Comparison of ENCODE assay signal across 10 cellular contexts in genomic region chr16:67552476-67552875, GRCh38. TPM values are rescaled to one million over a fixed set of nuclear protein-coding genes. Genes with fewer than 3 reads are reported as not detected.
DNase-seq lines count a peak whose midpoint lies in the region; TF ChIP-seq lines count a peak whose summit lies in the region.
"Had no signal": no experiment of that assay in that cellular context is flagged by ENCODE, and none has a peak within 500 bp of the region (broad histone marks: within the 10 kb centered on the region; RNA-seq: fewer than 3 reads in every experiment).

No MANE protein-coding gene starts in this region.

- H3K9me3 ChIP-seq in WERI-Rb-1 (ENCODE audit: severe bottlenecking): no peaks in the 10 kb centered on the region
- H3K9me3 ChIP-seq in iPS-15b (ENCODE audit: control insufficient read depth, insufficient read depth, low read length): no peaks in the 10 kb centered on the region

- peaks cover 67% of the 10 kb centered on the region for H3K4me1 Mint-ChIP-seq in activated naive CD4-positive, alpha-beta T cell treated with anti-CD3 and anti-CD28 coated beads, Interleukin-2, amount 50 U/mL, for 24 hours
- peaks cover 15% of the 10 kb centered on the region for H3K4me1 Mint-ChIP-seq in type B pancreatic cell (ENCODE audit: unreplicated experiment)

- peak overlapping the region; percentile 47 for H3K9ac ChIP-seq in iPS-15b (ENCODE audit: low read depth, low read length)

- no peak overlapping the region for H3K27ac ChIP-seq in WERI-Rb-1
- H3K27ac ChIP-seq: epithelial cell of prostate had no signal

- H3K4me3 Mint-ChIP-seq in activated naive CD4-positive, alpha-beta T cell treated with anti-CD3 and anti-CD28 coated beads, Interleukin-2, amount 50 U/mL, for 24 hours: peak overlapping the region; percentile 47
- no peak overlapping the region for H3K4me3 Mint-ChIP-seq in type B pancreatic cell

- no peaks in the 10 kb centered on the region for H3K27me3 Mint-ChIP-seq in activated naive CD4-positive, alpha-beta T cell treated with anti-CD3 and anti-CD28 coated beads, Interleukin-2, amount 50 U/mL, for 24 hours
- no peaks in the 10 kb centered on the region for H3K27me3 Mint-ChIP-seq in type B pancreatic cell

- H3K4me3 ChIP-seq in WERI-Rb-1 (ENCODE audit: low read depth, low read length) (no peak overlapping the region), iPS-15b (ENCODE audit: low read depth, low read length) (no peak overlapping the region)

- H3K36me3 ChIP-seq in WERI-Rb-1 (peaks cover 10% of the 10 kb centered on the region), iPS-15b (ENCODE audit: control insufficient read depth, insufficient read depth, low read length) (peaks cover 7% of the 10 kb centered on the region)

- H3K27ac Mint-ChIP-seq in activated naive CD4-positive, alpha-beta T cell treated with anti-CD3 and anti-CD28 coated beads, Interleukin-2, amount 50 U/mL, for 24 hours: peak overlapping the region; percentile 93
- H3K27ac Mint-ChIP-seq in type B pancreatic cell: peak overlapping the region; percentile 12

- no peaks in the 10 kb centered on the region for H3K9me3 Mint-ChIP-seq in activated naive CD4-positive, alpha-beta T cell treated with anti-CD3 and anti-CD28 coated beads, Interleukin-2, amount 50 U/mL, for 24 hours
- H3K9me3 Mint-ChIP-seq in type B pancreatic cell: no peaks in the 10 kb centered on the region

- H3K4me1 ChIP-seq in iPS-15b (ENCODE audit: control insufficient read depth, insufficient read depth, low read length): no peaks in the 10 kb centered on the region

- H3K27me3 ChIP-seq in WERI-Rb-1 (ENCODE audit: insufficient read depth, low read depth, severe bottlenecking) (no peaks in the 10 kb centered on the region), iPS-15b (ENCODE audit: control insufficient read depth, insufficient read depth, low read length) (no peaks in the 10 kb centered on the region)

- no peak for DNase-seq in activated naive CD4-positive, alpha-beta T cell treated with anti-CD3 and anti-CD28 coated beads, Interleukin-2, amount 50 U/mL, for 16 hours
- DNase-seq in WERI-Rb-1 (peak; percentile 50), type B pancreatic cell (ENCODE audit: extremely low spot score, unreplicated experiment) (no peak), NCI-H1436 treated with DMSO at 0.1 percent for 48 hours (lab: John Stamatoyannopoulos, UW) (no peak), medulla oblongata (ENCODE audit: extremely low spot score) (no peak), NCI-H526 treated with DMSO at 0.1 percent for 48 hours (lab: John Stamatoyannopoulos, UW) (no peak)
- DNase-seq: stimulated activated CD4-positive, alpha-beta T cell treated with anti-CD3 and anti-CD28 coated beads, Interleukin-12 subunit alpha, Interleukin-12 subunit beta, amount 100 ng/mL, for 4 hours had no signal

- H3K36me3 Mint-ChIP-seq in activated naive CD4-positive, alpha-beta T cell treated with anti-CD3 and anti-CD28 coated beads, Interleukin-2, amount 50 U/mL, for 24 hours: peaks cover 1% of the 10 kb centered on the region
- no peaks in the 10 kb centered on the region for H3K36me3 Mint-ChIP-seq in type B pancreatic cell

- TF ChIP-seq CTCF in WERI-Rb-1 (IDR thresholded peaks at IDR 0.05; ENCODE audit: low read depth, low read length) (no peak), type B pancreatic cell (conservative IDR thresholded peaks at IDR 0.05) (no peak)

RNA-seq across cellular contexts. Expression of gene CTCF, which starts 9.8 kb away (rescaled TPM):
- 48.4 and 57.8 TPM in 2 replicates for total RNA-seq in type B pancreatic cell (ENCODE audit: low replicate concordance)

RNA-seq across cellular contexts. Expression of gene RIPOR1, which starts 23.8 kb away (rescaled TPM):
- 38.5 and 43.1 TPM in 2 replicates for total RNA-seq in type B pancreatic cell (ENCODE audit: low replicate concordance)
